10 cellular contexts compared by ENCODE assay signal in the genomic region with DNA sequence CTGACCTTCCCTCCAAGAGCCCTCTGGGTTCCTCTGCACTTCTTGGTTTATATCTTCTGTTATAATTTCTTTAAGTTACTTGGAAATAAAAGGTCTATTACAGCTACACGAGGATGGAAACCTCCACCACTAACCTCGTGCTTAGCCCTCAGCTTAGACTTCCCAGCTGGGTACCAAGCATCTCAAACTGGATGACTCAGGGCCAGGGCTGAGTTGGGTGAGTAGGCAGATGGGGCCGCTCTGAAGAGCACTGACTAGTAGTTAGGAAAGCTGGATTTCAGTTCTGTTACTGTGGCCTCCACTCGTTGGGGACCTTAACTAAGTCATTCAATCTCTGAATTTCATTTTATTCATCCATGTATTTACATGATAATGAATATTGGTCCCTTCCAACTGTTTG.
DNase-seq lines count a peak whose midpoint lies in the region; ATAC-seq and TF ChIP-seq lines count a peak whose summit lies in the region.
"Had no signal": no experiment of that assay in that cellular context is flagged by ENCODE, and none has a peak within 500 bp of the region (broad histone marks: within the 10 kb centered on the region; RNA-seq: fewer than 3 reads in every experiment).

No MANE protein-coding gene starts in this region.

- WGBS in body of pancreas, 2 donors, result 29% methylated on average over 4 of the region's 4 CpGs

- H3K9me3 ChIP-seq in body of pancreas, result no peaks in the 10 kb centered on the region
- H3K9me3 ChIP-seq: thyroid gland had no signal

- no peaks in the 10 kb centered on the region for H3K36me3 ChIP-seq in body of pancreas (replicated peaks in 1 of 2; ENCODE audit: insufficient read depth in 1 of 2, low read depth in 2 of 2)
- H3K36me3 ChIP-seq: thyroid gland had no signal

- intact Hi-C loops in body of pancreas (cut with DNase I), result no loop called here

- TF ChIP-seq POLR2A in body of pancreas (IDR thresholded peaks at IDR 0.05), result no peak

- H3K27me3 ChIP-seq in body of pancreas, result no peaks in the 10 kb centered on the region
- H3K27me3 ChIP-seq: thyroid gland had no signal

- ATAC-seq in GM19467 (IDR thresholded peaks at IDR 0.05; ENCODE audit: unreplicated experiment) (no peak), body of pancreas (no peak)

- no peak overlapping the region for H3K4me3 ChIP-seq in body of pancreas

- H3K4me1 ChIP-seq in body of pancreas, result peaks cover 8% of the 10 kb centered on the region

- no peak overlapping the region for H3K27ac ChIP-seq in body of pancreas
- H3K27ac ChIP-seq: thyroid gland had no signal

- no peak for TF ChIP-seq CTCF in body of pancreas (IDR thresholded peaks at IDR 0.05)

- DNase-seq in stimulated activated CD4-positive, alpha-beta T cell treated with anti-CD3 and anti-CD28 coated beads, Interleukin-15, amount 100 ng/mL, for 24 hours, result peak; percentile 1
- no peak for DNase-seq in stimulated activated CD4-positive, alpha-beta T cell treated with anti-CD3 and anti-CD28 coated beads, Interleukin-4, amount 100 ng/mL, for 24 hours
- peak; percentile 4 for DNase-seq in LHCN-M2 (ENCODE audit: low read depth)
- DNase-seq in dedifferentiated amniotic fluid mesenchymal stem cell (ENCODE audit: extremely low spot score), result peak; percentile 56
- no peak for DNase-seq in NCI-H1930 (lab: John Stamatoyannopoulos, UW)
- no peak for DNase-seq in activated T-cell treated with anti-CD3 and anti-CD28 coated beads, Interleukin-2, amount 50 U/mL, for 1 hour
- DNase-seq in body of pancreas, result no peak
- DNase-seq: activated T-cell treated with anti-CD3 and anti-CD28 coated beads for 4 hours had no signal

Comparison
In these comparisons a context has a peak if more than half of its experiments do, and no peak if none do; other contexts are left out.
1. DNase-seq: peak in stimulated activated CD4-positive, alpha-beta T cell treated with anti-CD3 and anti-CD28 coated beads, Interleukin-15, amount 100 ng/mL, for 24 hours (single experiment), LHCN-M2 (single experiment) and dedifferentiated amniotic fluid mesenchymal stem cell (single experiment); none in stimulated activated CD4-positive, alpha-beta T cell treated with anti-CD3 and anti-CD28 coated beads, Interleukin-4, amount 100 ng/mL, for 24 hours (single experiment), NCI-H1930 (0 of 2), activated T-cell treated with anti-CD3 and anti-CD28 coated beads, Interleukin-2, amount 50 U/mL, for 1 hour (single experiment) and body of pancreas (0 of 4).